Comparison of ENCODE assay signal across 12 cellular contexts in the genomic region with DNA sequence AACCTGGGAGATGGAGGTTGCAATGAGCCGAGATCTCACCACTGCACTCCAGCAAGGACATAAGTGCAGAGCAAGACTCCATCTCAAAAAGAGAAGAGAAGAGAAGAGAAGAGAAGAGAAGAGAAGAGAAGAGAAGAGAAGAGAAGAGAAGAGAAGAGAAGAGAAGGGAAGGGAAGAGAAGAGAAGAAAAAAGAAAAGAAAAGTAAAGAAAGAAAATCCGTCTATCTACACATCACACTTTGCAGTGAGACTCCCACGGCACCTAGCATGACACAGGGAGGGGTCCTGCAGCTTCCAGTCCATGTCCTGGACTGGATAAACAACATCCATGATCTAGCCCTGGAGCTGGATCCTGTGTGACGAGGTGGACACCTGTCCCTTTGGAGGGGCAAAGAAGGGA. TPM values are rescaled to one million over a fixed set of nuclear protein-coding genes. Genes with fewer than 3 reads are reported as not detected.
A peak's percentile ranks its signal among the peaks of the same experiment; 100 is the strongest.
DNase-seq lines count a peak whose midpoint lies in the region; ATAC-seq, FAIRE-seq and TF ChIP-seq lines count a peak whose summit lies in the region.
"Had no signal": no experiment of that assay in that cellular context is flagged by ENCODE, and none has a peak within 500 bp of the region (broad histone marks: within the 10 kb centered on the region; RNA-seq: fewer than 3 reads in every experiment).

No MANE protein-coding gene starts in this region.

- no peak overlapping the region for H3K27ac Mint-ChIP-seq in CD4-positive, alpha-beta T cell
- H3K27ac Mint-ChIP-seq in astrocyte (ENCODE audit: unreplicated experiment) = peak overlapping the region; percentile 36
- no peak overlapping the region for H3K27ac Mint-ChIP-seq in activated T-helper 17 cell treated with anti-CD3 and anti-CD28 coated beads, Interleukin-2, amount 50 U/mL, for 72 hours
- H3K27ac Mint-ChIP-seq: HFFc6 had no signal

- H3K4me3 Mint-ChIP-seq in CD4-positive, alpha-beta T cell = peak overlapping the region; percentile 64
- no peak overlapping the region for H3K4me3 Mint-ChIP-seq in astrocyte (ENCODE audit: unreplicated experiment)
- no peak overlapping the region for H3K4me3 Mint-ChIP-seq in activated T-helper 17 cell treated with anti-CD3 and anti-CD28 coated beads, Interleukin-2, amount 50 U/mL, for 72 hours
- H3K4me3 Mint-ChIP-seq: HFFc6 had no signal

- no peaks in the 10 kb centered on the region for H3K27me3 Mint-ChIP-seq in CD4-positive, alpha-beta T cell
- peaks cover 54% of the 10 kb centered on the region for H3K27me3 Mint-ChIP-seq in astrocyte (ENCODE audit: low read depth, unreplicated experiment)
- H3K27me3 Mint-ChIP-seq in activated T-helper 17 cell treated with anti-CD3 and anti-CD28 coated beads, Interleukin-2, amount 50 U/mL, for 72 hours = peaks cover 3% of the 10 kb centered on the region

- H3K79me2 ChIP-seq in astrocyte (ENCODE audit: insufficient read depth, low read length) = no peaks in the 10 kb centered on the region

- ATAC-seq in CD4-positive, alpha-beta T cell (ENCODE audit: poor library complexity) = no peak
- no peak for ATAC-seq in activated T-helper 17 cell treated with anti-CD3 and anti-CD28 coated beads, Interleukin-2, amount 50 U/mL, for 72 hours (replicated peaks)
- ATAC-seq: A549 had no signal

- CTCF ChIA-PET in CD4-positive, alpha-beta T cell (lab: Charles Lee) = no interaction called here

- POLR2A ChIA-PET in CD4-positive, alpha-beta T cell (lab: Charles Lee) = no interaction called here

- TF ChIP-seq RAD21 in liver (IDR thresholded peaks at IDR 0.05) = no peak

- H3K4me3 ChIP-seq in astrocyte (ENCODE audit: insufficient read depth, low read depth, low read length) (no peak overlapping the region), liver (ENCODE audit: low read depth in 1 of 3, low read length in 3 of 3) (no peak overlapping the region), BE2C (ENCODE audit: low read depth, low read length) (no peak overlapping the region)
- H3K4me3 ChIP-seq: A549 had no signal

- H3K4me1 ChIP-seq in astrocyte (ENCODE audit: insufficient read depth, low read length) = peaks cover 5% of the 10 kb centered on the region
- H3K4me1 ChIP-seq in liver (ENCODE audit: control insufficient read depth in 4 of 4, insufficient read depth in 4 of 4, low read length in 3 of 4) = peaks cover 11 to 64% (median 54%) of the 10 kb centered on the region in 4 donors
- no peaks in the 10 kb centered on the region for H3K4me1 ChIP-seq in BE2C
- H3K4me1 ChIP-seq: A549 had no signal

- H3K9me3 ChIP-seq in CD4-positive, alpha-beta T cell (ENCODE audit: control insufficient read depth, low read length) = no peaks in the 10 kb centered on the region
- H3K9me3 ChIP-seq in astrocyte (ENCODE audit: insufficient read depth, low read depth, low read length) = no peaks in the 10 kb centered on the region
- H3K9me3 ChIP-seq in liver (ENCODE audit: control insufficient read depth in 4 of 4, low read length in 3 of 4) = no peaks in the 10 kb centered on the region
- H3K9me3 ChIP-seq in BE2C = no peaks in the 10 kb centered on the region
- H3K9me3 ChIP-seq: A549 had no signal

- intact Hi-C loops in CD4-positive, alpha-beta T cell (cut with DNase I, micrococcal nuclease) = loop anchor here (5.0 to 10.0 kb wide), 2 partner anchors 106 to 982 kb away; a partner anchor contains a TSS
- intact Hi-C loops in posterior vena cava (cut with DNase I) = no loop called here

- H3K9ac ChIP-seq in astrocyte (ENCODE audit: low read length) (no peak overlapping the region), liver (ENCODE audit: low read depth in 1 of 2, low read length in 2 of 2) (no peak overlapping the region)

- H3K36me3 ChIP-seq in astrocyte (ENCODE audit: insufficient read depth, low read length) (no peaks in the 10 kb centered on the region), liver (ENCODE audit: control insufficient read depth in 4 of 4, insufficient read depth in 3 of 4, low read depth in 1 of 4, low read length in 3 of 4) (no peaks in the 10 kb centered on the region), BE2C (no peaks in the 10 kb centered on the region)

- H3K36me3 Mint-ChIP-seq in CD4-positive, alpha-beta T cell (ENCODE audit: low read depth) = peaks cover 5% of the 10 kb centered on the region
- peaks cover 2% of the 10 kb centered on the region for H3K36me3 Mint-ChIP-seq in astrocyte (ENCODE audit: low read depth, unreplicated experiment)
- H3K36me3 Mint-ChIP-seq in activated T-helper 17 cell treated with anti-CD3 and anti-CD28 coated beads, Interleukin-2, amount 50 U/mL, for 72 hours (ENCODE audit: low read depth) = no peaks in the 10 kb centered on the region

- H3K9me3 Mint-ChIP-seq in CD4-positive, alpha-beta T cell = no peaks in the 10 kb centered on the region
- H3K9me3 Mint-ChIP-seq in astrocyte (ENCODE audit: unreplicated experiment) = peaks cover 5% of the 10 kb centered on the region
- no peaks in the 10 kb centered on the region for H3K9me3 Mint-ChIP-seq in activated T-helper 17 cell treated with anti-CD3 and anti-CD28 coated beads, Interleukin-2, amount 50 U/mL, for 72 hours
- H3K9me3 Mint-ChIP-seq: HFFc6 had no signal

- no peak overlapping the region for H3K27ac ChIP-seq in CD4-positive, alpha-beta T cell (ENCODE audit: low read depth, low read length)
- no peak overlapping the region for H3K27ac ChIP-seq in astrocyte (ENCODE audit: low read depth, low read length)
- peak overlapping the region; percentile 96 to 97 for H3K27ac ChIP-seq in liver (ENCODE audit: low read depth in 1 of 2, low read length in 2 of 2)
- H3K27ac ChIP-seq: A549 had no signal

- no peaks in the 10 kb centered on the region for H4K20me1 ChIP-seq in astrocyte (ENCODE audit: insufficient read depth, low read length)

- TF ChIP-seq CTCF in CD4-positive, alpha-beta T cell (IDR thresholded peaks at IDR 0.05) = no peak
- no peak for TF ChIP-seq CTCF in astrocyte (IDR thresholded peaks at IDR 0.05; ENCODE audit: insufficient read depth, low read depth, low read length)
- no peak for TF ChIP-seq CTCF in liver (IDR thresholded peaks at IDR 0.05; ENCODE audit: low read depth, low read length, missing input control)
- TF ChIP-seq CTCF in BE2C (IDR thresholded peaks at IDR 0.05; ENCODE audit: low read depth, low read length) = no peak

- FAIRE-seq in astrocyte (lab: Jason Lieb, UNC) = no peak
- FAIRE-seq: A549, HTR-8/SVneo had no signal

- 93% methylated on average over 4 of the region's 4 CpGs for WGBS in liver

- H3K4me2 ChIP-seq in astrocyte (ENCODE audit: low read length) = no peak overlapping the region
- H3K4me2 ChIP-seq: A549 had no signal

- no peak overlapping the region for H2AFZ ChIP-seq in astrocyte (ENCODE audit: low read depth, low read length)

- H3K4me1 Mint-ChIP-seq in CD4-positive, alpha-beta T cell (ENCODE audit: low read depth) = peaks cover 8% of the 10 kb centered on the region
- no peaks in the 10 kb centered on the region for H3K4me1 Mint-ChIP-seq in astrocyte (ENCODE audit: low read depth, unreplicated experiment)
- peaks cover 5% of the 10 kb centered on the region for H3K4me1 Mint-ChIP-seq in activated T-helper 17 cell treated with anti-CD3 and anti-CD28 coated beads, Interleukin-2, amount 50 U/mL, for 72 hours

- H3K27me3 ChIP-seq in CD4-positive, alpha-beta T cell (ENCODE audit: control insufficient read depth, insufficient read depth, low read length) = no peaks in the 10 kb centered on the region
- H3K27me3 ChIP-seq in astrocyte (ENCODE audit: insufficient read depth, low read length) = peaks cover 21% of the 10 kb centered on the region
- H3K27me3 ChIP-seq in liver (ENCODE audit: control insufficient read depth in 4 of 4, insufficient read depth in 4 of 4, low read length in 3 of 4) = no peaks in the 10 kb centered on the region
- H3K27me3 ChIP-seq in BE2C = no peaks in the 10 kb centered on the region

- DNase-seq in CD4-positive, alpha-beta T cell = no peak
- DNase-seq in astrocyte (ENCODE audit: low read depth) (no peak), posterior vena cava (ENCODE audit: low spot score) (peak; percentile 7), BE2C (no peak)
- no peak for DNase-seq in stimulated activated CD4-positive, alpha-beta T cell treated with anti-CD3 and anti-CD28 coated beads, Interleukin-4, amount 100 ng/mL, for 24 hours
- DNase-seq: DMS 273 treated with DMSO at 0.1 percent for 48 hours, HCEC 1CT, HFFc6 had no signal

TF ChIP-seq in liver, 16 proteins besides CTCF, POLR2A, EP300 and RAD21:
- TF ChIP-seq YY1 (IDR thresholded peaks at IDR 0.05) (no peak), TAF1 (conservative IDR thresholded peaks at IDR 0.05) (no peak), SP1 (IDR thresholded peaks at IDR 0.05) (no peak), GABPA (IDR thresholded peaks at IDR 0.05 in 1 of 2, conservative IDR thresholded peaks at IDR 0.05 in 1 of 2) (no peak)
TF ChIP-seq in liver: peak in this region for 0.

RNA-seq across cellular contexts. Expression of a gene that starts 4.0 kb away (rescaled TPM):
- total RNA-seq in CD4-positive, alpha-beta T cell = 1 to 10 TPM; 9.1 to 9.3 TPM
- 8.4 and 9.6 TPM in 2 replicates for total RNA-seq in astrocyte
- total RNA-seq in liver = 10 to 100 TPM; 47.5 to 78.8 TPM
- polyA plus RNA-seq in liver = 10 to 100 TPM; 31.2 to 35.1 TPM
- 10 to 100 TPM; 22.8 to 27.7 TPM for total RNA-seq in posterior vena cava
- total RNA-seq in activated T-helper 17 cell treated with anti-CD3 and anti-CD28 coated beads, Interleukin-2, amount 50 U/mL, for 72 hours = 10 to 100 TPM; 15.4 to 18.7 TPM
- polyA plus RNA-seq in BE2C (2012; ENCODE audit: insufficient read depth, insufficient read length, low read depth) = 2.6 TPM

Comparison
In these comparisons a context has a peak if more than half of its experiments do, and no peak if none do; other contexts are left out.
1. H3K27ac ChIP-seq: peak in liver (2 of 2); none in CD4-positive, alpha-beta T cell (single experiment) and astrocyte (single experiment).
2. intact Hi-C loops: an anchor here in CD4-positive, alpha-beta T cell (5.0 to 10.0 kb wide); none called in posterior vena cava.